ENCODE assay signal across 1 cellular context in genomic region chr1:21913763-21914162, GRCh38.
TF ChIP-seq lines count a peak whose summit lies in the region.

No MANE protein-coding gene starts in this region.

TF ChIP-seq in H1, 55 proteins besides CTCF, POLR2A, EP300 and RAD21 (continued from another document):
- TF ChIP-seq MAFK (IDR thresholded peaks at IDR 0.05; ENCODE audit: low read depth, low read length) (no peak), YY1 (IDR thresholded peaks at IDR 0.05; ENCODE audit: low read depth, low read length) (no peak), FOSL1 (IDR thresholded peaks at IDR 0.05; ENCODE audit: insufficient read depth, low read depth, low read length) (no peak), ATF2 (IDR thresholded peaks at IDR 0.05; ENCODE audit: low read length) (no peak), NRF1 (IDR thresholded peaks at IDR 0.05; ENCODE audit: low read depth, low read length) (no peak), TBP (IDR thresholded peaks at IDR 0.05; ENCODE audit: low read depth, low read length) (no peak), TEAD4 (IDR thresholded peaks at IDR 0.05; ENCODE audit: low read depth, low read length) (no peak), HDAC6 (IDR thresholded peaks at IDR 0.05; ENCODE audit: low read depth, low read length) (no peak)
TF ChIP-seq in H1: peak in this region for 0.
